In the genomic region with DNA sequence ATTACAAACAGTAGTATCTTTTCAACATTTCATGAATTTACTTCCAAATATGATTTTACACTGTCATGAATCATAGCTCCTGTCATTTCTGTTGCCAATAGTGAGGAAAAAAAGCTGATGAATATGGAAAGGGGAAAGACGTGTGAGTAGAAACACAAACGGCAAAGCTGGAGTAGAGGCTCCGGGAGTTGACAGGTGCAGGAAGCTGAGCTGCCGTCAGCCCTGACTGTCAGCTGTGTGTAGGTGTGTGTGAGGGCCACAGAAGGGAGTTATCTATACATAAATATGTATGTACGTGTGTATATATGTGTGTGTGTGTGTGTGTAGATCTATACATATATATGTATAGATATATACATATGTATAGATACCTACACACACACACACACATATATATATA, we compare ENCODE assay signal across 18 cellular contexts.
"Had no signal": no experiment of that assay in that cellular context is flagged by ENCODE, and none has a peak within 500 bp of the region (broad histone marks: within the 10 kb centered on the region; RNA-seq: fewer than 3 reads in every experiment).

No MANE protein-coding gene starts in this region.

- ATAC-seq: foreskin keratinocyte, gastroesophageal sphincter, heart right ventricle, left cardiac atrium, left lung, left ventricle myocardium superior had no signal

- H3K4me3 ChIP-seq: colonic mucosa, dorsolateral prefrontal cortex, esophagus muscularis mucosa, gastroesophageal sphincter, heart right ventricle, left lung, lung had no signal

- H3K27me3 Mint-ChIP-seq: memory B cell had no signal

- H3K27ac Mint-ChIP-seq: memory B cell had no signal

- H3K27me3 ChIP-seq: colonic mucosa, dorsolateral prefrontal cortex, esophagus muscularis mucosa, foreskin keratinocyte, gastroesophageal sphincter, heart right ventricle, left lung had no signal

- H3K9me3 ChIP-seq: colonic mucosa, esophagus muscularis mucosa, gastroesophageal sphincter, heart right ventricle, left lung had no signal

- H3K4me3 Mint-ChIP-seq: memory B cell had no signal

- H3K27ac ChIP-seq: colonic mucosa, dorsolateral prefrontal cortex, esophagus muscularis mucosa, foreskin keratinocyte, gastroesophageal sphincter, left lung had no signal

- H3K4me1 ChIP-seq: colonic mucosa, foreskin keratinocyte, gastroesophageal sphincter, left lung had no signal

- DNase-seq: colonic mucosa; dermis blood vessel endothelial cell; dorsolateral prefrontal cortex; effector CD4-positive, alpha-beta T cell; effector memory CD4-positive, alpha-beta T cell; foreskin keratinocyte; heart right ventricle; hippocampal formation; left cardiac atrium; left lung; left ventricle myocardium superior; mammary epithelial cell; mesendoderm; midbrain had no signal

- H3K36me3 ChIP-seq: colonic mucosa, left lung had no signal
